In genomic region chr2:110678457-110679336, GRCh38 we compare ENCODE assay signal across 8 cellular contexts. TPM values are rescaled to one million over a fixed set of nuclear protein-coding genes. Genes with fewer than 3 reads are reported as not detected.
DNase-seq lines count a peak whose midpoint lies in the region; ATAC-seq, FAIRE-seq and TF ChIP-seq lines count a peak whose summit lies in the region.

No MANE protein-coding gene starts in this region.

- H3K4me1 ChIP-seq in pancreas: peaks cover 0 to 7% (median 0%) of the 10 kb centered on the region in 3 donors

- H3K36me3 ChIP-seq in pancreas: no peaks in the 10 kb centered on the region

- H3K27me3 ChIP-seq in pancreas: no peaks in the 10 kb centered on the region

- peaks cover 11% of the 10 kb centered on the region for H3K36me3 Mint-ChIP-seq in activated naive CD4-positive, alpha-beta T cell treated with anti-CD3 and anti-CD28 coated beads for 36 hours (ENCODE audit: low read depth)

- CTCF ChIA-PET in activated naive CD4-positive, alpha-beta T cell treated with anti-CD3 and anti-CD28 coated beads for 36 hours (lab: Charles Lee): interaction anchor here (0.9 to 2.2 kb wide), 3 partner anchors 17 to 134 kb away, joined by 3 to 10 read pairs (median 4); no protein-coding TSS in a partner anchor

- ATAC-seq in Right ventricle myocardium superior (ENCODE audit: poor library complexity) (peak; percentile 44), pancreas (peak; percentile 23 to 49 (median 41))

- peak overlapping the region; percentile 44 to 87 (median 82) for H3K27ac ChIP-seq in pancreas

- peak overlapping the region; percentile 92 for H3K4me3 Mint-ChIP-seq in activated naive CD4-positive, alpha-beta T cell treated with anti-CD3 and anti-CD28 coated beads for 36 hours

- no peaks in the 10 kb centered on the region for H3K9me3 ChIP-seq in pancreas

- intact Hi-C loops in activated naive CD4-positive, alpha-beta T cell treated with anti-CD3 and anti-CD28 coated beads for 36 hours (cut with micrococcal nuclease): loop anchor here (2.0 to 5.0 kb wide), 3 partner anchors 70 to 444 kb away; partner anchors contain the start of gene BCL2L11
- intact Hi-C loops in Right ventricle myocardium superior (cut with DNase I): no loop called here
- intact Hi-C loops in pancreas (cut with DNase I): no loop called here

- peak; percentile 13 for DNase-seq in stimulated activated CD4-positive, alpha-beta T cell treated with anti-CD3 and anti-CD28 coated beads, Interleukin-12 subunit alpha, Interleukin-12 subunit beta, amount 100 ng/mL, for 4 hours
- no peak for DNase-seq in stimulated activated CD4-positive, alpha-beta T cell treated with anti-CD3 and anti-CD28 coated beads, Interleukin-1b, Interleukin-23, amount 100 ng/mL, for 48 hours
- DNase-seq in NOMO-1 treated with DMSO at 0.1 percent for 48 hours (lab: John Stamatoyannopoulos, UW; ENCODE audit: unreplicated experiment) (peak; percentile 57), Right ventricle myocardium superior (no peak), pancreas (peak in 3 of 6 donors; percentile 28 to 60 (median 28)), NCI-H187 treated with DMSO at 0.1 percent for 48 hours (lab: John Stamatoyannopoulos, UW) (no peak), T1000 (lab: John Stamatoyannopoulos, UW) (no peak)
- DNase-seq in activated naive CD4-positive, alpha-beta T cell treated with anti-CD3 and anti-CD28 coated beads for 36 hours: peak; percentile 25

- 0% methylated on average over 28 of the region's 28 CpGs for WGBS in pancreas, 2 donors

- peak overlapping the region; percentile 35 to 62 (median 51) for H3K4me3 ChIP-seq in pancreas

- FAIRE-seq in pancreas (lab: Jason Lieb, UNC): no peak

- no peaks in the 10 kb centered on the region for H3K27me3 Mint-ChIP-seq in activated naive CD4-positive, alpha-beta T cell treated with anti-CD3 and anti-CD28 coated beads for 36 hours (ENCODE audit: low read depth)

- no peak for TF ChIP-seq CTCF in pancreas (IDR thresholded peaks at IDR 0.05)

- peaks cover 17% of the 10 kb centered on the region for H3K4me1 Mint-ChIP-seq in activated naive CD4-positive, alpha-beta T cell treated with anti-CD3 and anti-CD28 coated beads for 36 hours (ENCODE audit: low read depth)

- H3K27ac Mint-ChIP-seq in activated naive CD4-positive, alpha-beta T cell treated with anti-CD3 and anti-CD28 coated beads for 36 hours: peak overlapping the region; percentile 93

- no peaks in the 10 kb centered on the region for H3K9me3 Mint-ChIP-seq in activated naive CD4-positive, alpha-beta T cell treated with anti-CD3 and anti-CD28 coated beads for 36 hours

RNA-seq across cellular contexts. Expression of gene BUB1, which starts 0.8 kb away (rescaled TPM):
- 100 to 1,000 TPM; 103 to 107 TPM for total RNA-seq in activated naive CD4-positive, alpha-beta T cell treated with anti-CD3 and anti-CD28 coated beads for 36 hours
- total RNA-seq in Right ventricle myocardium superior (0.65 TPM), pancreas (1 to 10 TPM in 1 of 6 donors, under 1 TPM in 4, not detected in 1; 0.04 to 1.4 (median 0.82) TPM)
- under 1 TPM; 0.11 to 0.12 TPM for polyA plus RNA-seq in pancreas

RNA-seq across cellular contexts. Expression of gene ACOXL, which starts 53.7 kb away (rescaled TPM):
- total RNA-seq in activated naive CD4-positive, alpha-beta T cell treated with anti-CD3 and anti-CD28 coated beads for 36 hours: not detected
- not detected for total RNA-seq in Right ventricle myocardium superior
- under 1 TPM in 4 of 6 donors, not detected in 2; 0.06 to 0.31 (median 0.12) TPM for total RNA-seq in pancreas
- under 1 TPM; 0.27 to 0.75 TPM for polyA plus RNA-seq in pancreas

Comparison
In these comparisons a context has a peak if more than half of its experiments do, and no peak if none do; other contexts are left out.
1. DNase-seq: peak in stimulated activated CD4-positive, alpha-beta T cell treated with anti-CD3 and anti-CD28 coated beads, Interleukin-12 subunit alpha, Interleukin-12 subunit beta, amount 100 ng/mL, for 4 hours (single experiment), NOMO-1 treated with DMSO at 0.1 percent for 48 hours (single experiment) and activated naive CD4-positive, alpha-beta T cell treated with anti-CD3 and anti-CD28 coated beads for 36 hours (single experiment); none in stimulated activated CD4-positive, alpha-beta T cell treated with anti-CD3 and anti-CD28 coated beads, Interleukin-1b, Interleukin-23, amount 100 ng/mL, for 48 hours (single experiment), Right ventricle myocardium superior (single experiment), NCI-H187 treated with DMSO at 0.1 percent for 48 hours (single experiment) and T1000 (single experiment).
2. RNA of gene BUB1, which starts 0.8 kb away (total RNA-seq): 103 to 107 TPM in activated naive CD4-positive, alpha-beta T cell treated with anti-CD3 and anti-CD28 coated beads for 36 hours; 0.04 to 1.4 TPM in pancreas and 0.65 TPM in Right ventricle myocardium superior (single experiment); every median in the first group is over 10 times any median in the second.